In genomic region chr7:128431754-128432153, GRCh38 we compare ENCODE assay signal across 12 cellular contexts. TPM values are rescaled to one million over a fixed set of nuclear protein-coding genes. Genes with fewer than 3 reads are reported as not detected.
A peak's percentile ranks its signal among the peaks of the same experiment; 100 is the strongest.
DNase-seq lines count a peak whose midpoint lies in the region; ATAC-seq and TF ChIP-seq lines count a peak whose summit lies in the region.
"Had no signal": no experiment of that assay in that cellular context is flagged by ENCODE, and none has a peak within 500 bp of the region (broad histone marks: within the 10 kb centered on the region; RNA-seq: fewer than 3 reads in every experiment).

No MANE protein-coding gene starts in this region.

- H4K8ac ChIP-seq in mesenchymal stem cell (ENCODE audit: low read length), result no peak overlapping the region

- peaks cover 5% of the 10 kb centered on the region for H3K27me3 Mint-ChIP-seq in activated naive CD8-positive, alpha-beta T cell treated with anti-CD3 and anti-CD28 coated beads for 36 hours

- H3K4me3 ChIP-seq in PC-9 (no peak overlapping the region), esophagus (ENCODE audit: low read depth in 1 of 2, low read length in 2 of 2) (no peak overlapping the region), mesenchymal stem cell (ENCODE audit: insufficient read depth in 1 of 2, low read depth in 1 of 2, low read length in 2 of 2) (no peak overlapping the region), PC-3 (ENCODE audit: low read length) (no peak overlapping the region)
- H3K4me3 ChIP-seq: BLaER1, GM23248 had no signal

- H3K4me2 ChIP-seq in PC-9 (peak overlapping the region; percentile 56), mesenchymal stem cell (ENCODE audit: low read length, poor library complexity, severe bottlenecking) (no peak overlapping the region), PC-3 (ENCODE audit: low read length) (no peak overlapping the region)
- H3K4me2 ChIP-seq: BLaER1 had no signal

- no peak for DNase-seq in PC-9
- no peak for DNase-seq in mesenchymal stem cell
- DNase-seq in activated naive CD8-positive, alpha-beta T cell treated with anti-CD3 and anti-CD28 coated beads for 36 hours, result no peak
- no peak for DNase-seq in PC-3
- DNase-seq in NCI-H2196 treated with DMSO at 0.1 percent for 48 hours (lab: John Stamatoyannopoulos, UW; ENCODE audit: unreplicated experiment), result no peak
- DNase-seq: DMS 273 treated with DMSO at 0.1 percent for 48 hours had no signal

- no peak overlapping the region for H2BK5ac ChIP-seq in mesenchymal stem cell (ENCODE audit: low read depth, low read length, poor library complexity, severe bottlenecking)

- no TSS peak for BruUV-seq in PC-9 (replicated peaks; lab: Mats Ljungman, UMichigan)
- no TSS peak for BruUV-seq in PC-3 (replicated peaks; lab: Mats Ljungman, UMichigan)

- intact Hi-C loops in PC-9 (cut with micrococcal nuclease; ENCODE audit: unreplicated experiment), result loop anchor here (1.0 kb wide), 1 partner anchor 30 kb away; no protein-coding TSS in a partner anchor
- intact Hi-C loops in PC-3 (cut with micrococcal nuclease), result no loop called here

- H3K9me3 ChIP-seq in PC-9 (ENCODE audit: insufficient read depth, low read depth) (no peaks in the 10 kb centered on the region), esophagus (ENCODE audit: control insufficient read depth in 2 of 2, insufficient read depth in 1 of 2, low read depth in 1 of 2, low read length in 1 of 2) (no peaks in the 10 kb centered on the region), mesenchymal stem cell (ENCODE audit: control insufficient read depth, low read length) (no peaks in the 10 kb centered on the region), PC-3 (ENCODE audit: low read length) (no peaks in the 10 kb centered on the region)
- H3K9me3 ChIP-seq: BLaER1 had no signal

- no peak for TF ChIP-seq CTCF in PC-9 (conservative IDR thresholded peaks at IDR 0.05)
- no peak for TF ChIP-seq CTCF in PC-3 (conservative IDR thresholded peaks at IDR 0.05; ENCODE audit: low read depth, low read length)

- WGBS in esophagus, 2 donors, result 41 to 62% methylated on average over 2 of the region's 2 CpGs
- WGBS in mesenchymal stem cell, result 93% methylated on average over 2 of the region's 2 CpGs

- peak overlapping the region; percentile 57 for H3K27ac ChIP-seq in PC-9
- H3K27ac ChIP-seq in esophagus (ENCODE audit: low read depth in 2 of 2, low read length in 1 of 2), result peak overlapping the region; percentile 82 to 88
- no peak overlapping the region for H3K27ac ChIP-seq in mesenchymal stem cell (ENCODE audit: low read length, poor library complexity, severe bottlenecking)
- no peak overlapping the region for H3K27ac ChIP-seq in PC-3 (ENCODE audit: low read length)
- H3K27ac ChIP-seq: BLaER1, GM23248 had no signal

- no peak overlapping the region for H3K18ac ChIP-seq in mesenchymal stem cell (ENCODE audit: low read depth in 1 of 2, low read length in 2 of 2)

- H4K20me1 ChIP-seq in PC-9 (ENCODE audit: insufficient read depth) (no peaks in the 10 kb centered on the region), PC-3 (ENCODE audit: low read length) (no peaks in the 10 kb centered on the region)
- H4K20me1 ChIP-seq: BLaER1 had no signal

- H3K14ac ChIP-seq in mesenchymal stem cell (ENCODE audit: low read length in 2 of 2), result no peak overlapping the region

- H3K23ac ChIP-seq in mesenchymal stem cell (ENCODE audit: low read length in 2 of 2), result no peak overlapping the region

- H3K27me3 ChIP-seq in PC-9 (ENCODE audit: insufficient read depth, low read depth) (no peaks in the 10 kb centered on the region), esophagus (ENCODE audit: control insufficient read depth in 1 of 2, insufficient read depth in 2 of 2, low read length in 2 of 2) (no peaks in the 10 kb centered on the region), mesenchymal stem cell (ENCODE audit: control insufficient read depth in 1 of 2, insufficient read depth in 1 of 2, low read length in 2 of 2) (peaks cover 0 to 11% of the 10 kb centered on the region in 2 experiments), PC-3 (ENCODE audit: low read length) (no peaks in the 10 kb centered on the region)
- H3K27me3 ChIP-seq: BLaER1 had no signal

- CTCF ChIA-PET in PC-9 (lab: Charles Lee) (interaction anchor here (0.6 kb wide), 1 partner anchor 287 kb away, joined by 4 read pairs; no protein-coding TSS in a partner anchor), PC-3 (lab: Charles Lee) (interaction anchor here (1.1 kb wide), 1 partner anchor 28 kb away, joined by 3 read pairs; no protein-coding TSS in a partner anchor)

- H3K36me3 ChIP-seq in PC-9 (ENCODE audit: low read depth), result no peaks in the 10 kb centered on the region
- no peaks in the 10 kb centered on the region for H3K36me3 ChIP-seq in esophagus (ENCODE audit: control insufficient read depth in 2 of 2, insufficient read depth in 2 of 2, low read length in 1 of 2)
- peaks cover 0 to 4% of the 10 kb centered on the region in 2 experiments for H3K36me3 ChIP-seq in mesenchymal stem cell (ENCODE audit: control insufficient read depth in 1 of 2, insufficient read depth in 2 of 2, low read depth in 1 of 2, low read length in 2 of 2)
- no peaks in the 10 kb centered on the region for H3K36me3 ChIP-seq in PC-3 (ENCODE audit: low read depth, low read length)
- H3K36me3 ChIP-seq: BLaER1 had no signal

- H3K9ac ChIP-seq in mesenchymal stem cell (ENCODE audit: low read length), result peak overlapping the region; percentile 32
- H3K9ac ChIP-seq in PC-3 (ENCODE audit: low read length), result no peak overlapping the region
- H3K9ac ChIP-seq: BLaER1, GM23248 had no signal

- H3K9me2 ChIP-seq in PC-9 (ENCODE audit: insufficient read depth), result no peaks in the 10 kb centered on the region
- H3K9me2 ChIP-seq in PC-3 (replicated peaks; ENCODE audit: low read length), result no peaks in the 10 kb centered on the region

- H2AFZ ChIP-seq in PC-9 (peak overlapping the region; percentile 66; the same call in 1 of the 2 replicates), mesenchymal stem cell (ENCODE audit: low read depth, low read length) (no peak overlapping the region), PC-3 (ENCODE audit: low read length) (no peak overlapping the region)
- H2AFZ ChIP-seq: GM23248 had no signal

- no peak overlapping the region for H3K4ac ChIP-seq in mesenchymal stem cell (ENCODE audit: low read depth in 1 of 2, low read length in 2 of 2)

- H2BK15ac ChIP-seq in mesenchymal stem cell (ENCODE audit: low read depth, poor library complexity, severe bottlenecking), result no peak overlapping the region

- no peak overlapping the region for H2BK120ac ChIP-seq in mesenchymal stem cell (ENCODE audit: low read depth, low read length)

- no peaks in the 10 kb centered on the region for H3K79me2 ChIP-seq in PC-9 (ENCODE audit: low read depth)
- no peaks in the 10 kb centered on the region for H3K79me2 ChIP-seq in PC-3 (ENCODE audit: low read length)

- H3K79me1 ChIP-seq in mesenchymal stem cell (replicated peaks; ENCODE audit: low read length, poor library complexity, severe bottlenecking), result no peaks in the 10 kb centered on the region

- H3K4me1 ChIP-seq in PC-9 (replicated peaks; ENCODE audit: insufficient read depth), result peaks cover 79% of the 10 kb centered on the region
- peaks cover 0 to 9% of the 10 kb centered on the region in 2 donors for H3K4me1 ChIP-seq in esophagus (ENCODE audit: control insufficient read depth in 2 of 2, insufficient read depth in 2 of 2, low read length in 1 of 2)
- H3K4me1 ChIP-seq in mesenchymal stem cell (ENCODE audit: control insufficient read depth, insufficient read depth, low read depth, low read length), result peaks cover 5% of the 10 kb centered on the region
- H3K4me1 ChIP-seq in PC-3 (ENCODE audit: insufficient read depth, low read length), result peaks cover 15% of the 10 kb centered on the region; the same call in 1 of the 2 replicates
- H3K4me1 ChIP-seq: BLaER1 had no signal

- H2BK12ac ChIP-seq in mesenchymal stem cell (ENCODE audit: low read length in 2 of 2), result no peak overlapping the region

- ATAC-seq in GM19023 (IDR thresholded peaks at IDR 0.05; ENCODE audit: unreplicated experiment), result no peak
- no peak for ATAC-seq in PC-3

- H3K4me3 Mint-ChIP-seq in activated naive CD8-positive, alpha-beta T cell treated with anti-CD3 and anti-CD28 coated beads for 36 hours, result no peak overlapping the region
- H3K4me3 Mint-ChIP-seq: H9, IgD-negative memory B cell had no signal

- H3K9me3 Mint-ChIP-seq in activated naive CD8-positive, alpha-beta T cell treated with anti-CD3 and anti-CD28 coated beads for 36 hours, result no peaks in the 10 kb centered on the region
- H3K9me3 Mint-ChIP-seq: H9, IgD-negative memory B cell had no signal

- H3F3A ChIP-seq in PC-9 (ENCODE audit: insufficient read depth, low read depth) (peaks cover 34% of the 10 kb centered on the region), PC-3 (ENCODE audit: low read length, unreplicated experiment) (no peaks in the 10 kb centered on the region)

- H3K4me1 Mint-ChIP-seq in activated naive CD8-positive, alpha-beta T cell treated with anti-CD3 and anti-CD28 coated beads for 36 hours, result no peaks in the 10 kb centered on the region

- POLR2A ChIA-PET in PC-9 (lab: Charles Lee; ENCODE audit: unreplicated experiment), result interaction anchor here (0.6 kb wide), 1 partner anchor 13 kb away, joined by 3 read pairs; no protein-coding TSS in a partner anchor
- POLR2A ChIA-PET in PC-3 (lab: Charles Lee; ENCODE audit: unreplicated experiment), result no interaction called here

- no peak overlapping the region for H2AK5ac ChIP-seq in mesenchymal stem cell (ENCODE audit: low read length, severe bottlenecking)

- no peak overlapping the region for H3K27ac Mint-ChIP-seq in activated naive CD8-positive, alpha-beta T cell treated with anti-CD3 and anti-CD28 coated beads for 36 hours
- H3K27ac Mint-ChIP-seq: IgD-negative memory B cell had no signal

- no peaks in the 10 kb centered on the region for H3K36me3 Mint-ChIP-seq in activated naive CD8-positive, alpha-beta T cell treated with anti-CD3 and anti-CD28 coated beads for 36 hours
- H3K36me3 Mint-ChIP-seq: IgD-negative memory B cell had no signal

- no peak overlapping the region for H4K91ac ChIP-seq in mesenchymal stem cell (ENCODE audit: low read length)

RNA-seq across cellular contexts. Expression of gene IMPDH1, which starts 22.0 kb away (rescaled TPM):
- total RNA-seq in PC-9 (2021), result 119 and 123 TPM in 2 replicates
- polyA plus RNA-seq in esophagus, result 10 to 100 TPM; 19.4 to 25.7 TPM
- polyA plus RNA-seq in mesenchymal stem cell (2013, experiment 1 of 2), result 51.2 TPM
- 51.6 TPM for polyA plus RNA-seq in mesenchymal stem cell (2013, experiment 2 of 2)
- total RNA-seq in activated naive CD8-positive, alpha-beta T cell treated with anti-CD3 and anti-CD28 coated beads for 36 hours, result 10 to 100 TPM; 71.0 to 73.9 TPM
- total RNA-seq in PC-3 (2014; rRNA removed), result 128 and 142 TPM in 2 replicates

RNA-seq across cellular contexts. Expression of gene HILPDA, which starts 23.9 kb away (rescaled TPM):
- total RNA-seq in PC-9 (2021), result 22.8 and 30.3 TPM in 2 replicates
- polyA plus RNA-seq in esophagus, result 100 to 1,000 TPM in 1 of 2 donors, 10 to 100 TPM in 1; 82.5 to 333 TPM
- polyA plus RNA-seq in mesenchymal stem cell (2013, experiment 1 of 2), result 10.7 TPM
- 10.2 TPM for polyA plus RNA-seq in mesenchymal stem cell (2013, experiment 2 of 2)
- 10 to 100 TPM; 72.3 to 72.8 TPM for total RNA-seq in activated naive CD8-positive, alpha-beta T cell treated with anti-CD3 and anti-CD28 coated beads for 36 hours
- total RNA-seq in PC-3 (2014; rRNA removed), result 25.7 and 29.1 TPM in 2 replicates

RNA-seq across cellular contexts. Expression of gene METTL2B, which starts 44.8 kb away (rescaled TPM):
- 39.2 and 41.9 TPM in 2 replicates for total RNA-seq in PC-9 (2021)
- 10 to 100 TPM in 1 of 2 donors, 1 to 10 TPM in 1; 8.2 to 10.5 TPM for polyA plus RNA-seq in esophagus
- 19.1 TPM for polyA plus RNA-seq in mesenchymal stem cell (2013, experiment 1 of 2)
- 19.3 TPM for polyA plus RNA-seq in mesenchymal stem cell (2013, experiment 2 of 2)
- 10 to 100 TPM; 57.3 to 59.8 TPM for total RNA-seq in activated naive CD8-positive, alpha-beta T cell treated with anti-CD3 and anti-CD28 coated beads for 36 hours
- 33.8 and 37.1 TPM in 2 replicates for total RNA-seq in PC-3 (2014; rRNA removed)

Comparison
In these comparisons a context has a peak if more than half of its experiments do, and no peak if none do; other contexts are left out.
1. H3K27ac ChIP-seq: peak in PC-9 (single experiment) and esophagus (2 of 2); none in mesenchymal stem cell (single experiment) and PC-3 (single experiment).